In genomic region chr3:73007992-73008712, GRCh38 we compare ENCODE assay signal across 22 cellular contexts. TPM values are rescaled to one million over a fixed set of nuclear protein-coding genes. Genes with fewer than 3 reads are reported as not detected.
DNase-seq lines count a peak whose midpoint lies in the region; ATAC-seq and TF ChIP-seq lines count a peak whose summit lies in the region.
"Had no signal": no experiment of that assay in that cellular context is flagged by ENCODE, and none has a peak within 500 bp of the region (broad histone marks: within the 10 kb centered on the region; RNA-seq: fewer than 3 reads in every experiment).

No MANE protein-coding gene starts in this region.

- TF ChIP-seq CTCF in psoas muscle (IDR thresholded peaks at IDR 0.05) (no peak), lower leg skin (IDR thresholded peaks at IDR 0.05) (no peak)

- H3K27me3 ChIP-seq in HUES48 (ENCODE audit: control insufficient read depth, insufficient read depth, low read length): no peaks in the 10 kb centered on the region
- H3K27me3 ChIP-seq in psoas muscle (ENCODE audit: insufficient read depth in 3 of 3, low read length in 2 of 3): no peaks in the 10 kb centered on the region
- H3K27me3 ChIP-seq: BLaER1 treated with 17β-estradiol and CSF1 and Interleukin-3, amounts not matched to agents 10 nM and 100 nM; heart right ventricle; sigmoid colon had no signal

- ATAC-seq in activated T-cell treated with anti-CD3 and anti-CD28 coated beads, Interleukin-2, amount 50 U/mL, for 4 hours: peak; percentile 70 to 76
- no peak for ATAC-seq in central memory CD8-positive, alpha-beta T cell (replicated peaks; ENCODE audit: extremely low read depth, poor library complexity, severe bottlenecking)
- ATAC-seq in psoas muscle: peak in 3 of 4 donors; percentile 52 to 56 (median 55)
- ATAC-seq in GM18873 (IDR thresholded peaks at IDR 0.05; ENCODE audit: low FRiP score, unreplicated experiment): no peak
- ATAC-seq: heart right ventricle, Right ventricle myocardium inferior had no signal

- H3K36me3 ChIP-seq in HUES48 (ENCODE audit: control insufficient read depth, insufficient read depth, low read length): peaks cover 48% of the 10 kb centered on the region
- peaks cover 0 to 15% of the 10 kb centered on the region in 2 donors for H3K36me3 ChIP-seq in psoas muscle (ENCODE audit: insufficient read depth in 1 of 2, low read depth in 1 of 2)

- peaks cover 82% of the 10 kb centered on the region for H3K4me1 Mint-ChIP-seq in activated T-cell treated with anti-CD3 and anti-CD28 coated beads, Interleukin-2, amount 50 U/mL, for 4 hours (ENCODE audit: low read depth)
- peaks cover 90% of the 10 kb centered on the region for H3K4me1 Mint-ChIP-seq in central memory CD8-positive, alpha-beta T cell

- H3K27ac Mint-ChIP-seq in central memory CD8-positive, alpha-beta T cell (ENCODE audit: low read depth): peak overlapping the region; percentile 3
- H3K27ac Mint-ChIP-seq: dendritic cell treated with granulocyte-macrophage colony-stimulating factor and Interleukin-4, amounts not matched to agents 40 ng/mL and 50 ng/mL, for 4 days had no signal

- no peak overlapping the region for H3K9ac ChIP-seq in HUES48 (ENCODE audit: low read depth, low read length)
- H3K9ac ChIP-seq: BLaER1 treated with 17β-estradiol and CSF1 and Interleukin-3, amounts not matched to agents 10 nM and 100 nM; parathyroid adenoma had no signal

- intact Hi-C loops in psoas muscle (cut with DNase I): no loop called here
- intact Hi-C loops in lower leg skin (cut with DNase I; ENCODE audit: low total_unique reads): no loop called here

- TF ChIP-seq POLR2A in lower leg skin (IDR thresholded peaks at IDR 0.05): no peak

- H3K4me1 ChIP-seq in HUES48 (ENCODE audit: control insufficient read depth, insufficient read depth, low read length) (peaks cover 7% of the 10 kb centered on the region), psoas muscle (peaks cover 43% of the 10 kb centered on the region)

- peak overlapping the region; percentile 2 for H3K27ac ChIP-seq in HUES48 (ENCODE audit: low read depth, low read length)
- no peak overlapping the region for H3K27ac ChIP-seq in psoas muscle
- H3K27ac ChIP-seq: BLaER1 treated with 17β-estradiol and CSF1 and Interleukin-3, amounts not matched to agents 10 nM and 100 nM; parathyroid adenoma; sigmoid colon had no signal

- H3K36me3 Mint-ChIP-seq in activated T-cell treated with anti-CD3 and anti-CD28 coated beads, Interleukin-2, amount 50 U/mL, for 4 hours (ENCODE audit: insufficient read depth): peaks cover 54% of the 10 kb centered on the region
- H3K36me3 Mint-ChIP-seq in central memory CD8-positive, alpha-beta T cell (ENCODE audit: insufficient read depth): peaks cover 59% of the 10 kb centered on the region

- no peaks in the 10 kb centered on the region for H3K27me3 Mint-ChIP-seq in activated T-cell treated with anti-CD3 and anti-CD28 coated beads, Interleukin-2, amount 50 U/mL, for 4 hours (ENCODE audit: low read depth)
- no peaks in the 10 kb centered on the region for H3K27me3 Mint-ChIP-seq in central memory CD8-positive, alpha-beta T cell
- H3K27me3 Mint-ChIP-seq: dendritic cell treated with granulocyte-macrophage colony-stimulating factor and Interleukin-4, amounts not matched to agents 40 ng/mL and 50 ng/mL, for 4 days had no signal

- DNase-seq in activated T-cell treated with anti-CD3 and anti-CD28 coated beads, Interleukin-2, amount 50 U/mL, for 4 hours: no peak
- no peak for DNase-seq in activated T-cell treated with anti-CD3 and anti-CD28 coated beads, Interleukin-2, amount 50 U/mL, for 48 hours
- no peak for DNase-seq in central memory CD8-positive, alpha-beta T cell (ENCODE audit: low spot score in 2 of 2)
- DNase-seq in psoas muscle (no peak), lower leg skin (ENCODE audit: low spot score in 2 of 2) (no peak), COLO668 (lab: John Stamatoyannopoulos, UW; ENCODE audit: unreplicated experiment) (no peak)
- DNase-seq: ACHN; activated CD4-positive, alpha-beta T cell treated with anti-CD3 and anti-CD28 coated beads, Interleukin-2, amount 50 U/mL, for 48 hours; amniotic stem cell; GDM1; heart right ventricle; islet precursor cell; KBM-7; NCI-H1694; NCI-H526 treated with DMSO at 0.1 percent for 48 hours; sigmoid colon had no signal

- H3K9me3 ChIP-seq in HUES48 (ENCODE audit: control insufficient read depth, insufficient read depth, low read length) (no peaks in the 10 kb centered on the region), psoas muscle (no peaks in the 10 kb centered on the region)
- H3K9me3 ChIP-seq: heart right ventricle, sigmoid colon had no signal

- H3K4me3 ChIP-seq in HUES48 (ENCODE audit: low read depth, low read length) (no peak overlapping the region), psoas muscle (peak overlapping the region; percentile 10), lower leg skin (ENCODE audit: low read depth, poor library complexity, severe bottlenecking) (no peak overlapping the region)
- H3K4me3 ChIP-seq: BLaER1 treated with 17β-estradiol and CSF1 and Interleukin-3, amounts not matched to agents 10 nM and 100 nM; heart right ventricle; sigmoid colon had no signal

- WGBS in psoas muscle, 3 donors: 41 to 55% (median 54%) methylated on average over 6 of the region's 6 CpGs
- 42 to 62% methylated on average over 6 of the region's 6 CpGs for WGBS in lower leg skin, 2 donors

- H3K4me3 Mint-ChIP-seq in activated T-cell treated with anti-CD3 and anti-CD28 coated beads, Interleukin-2, amount 50 U/mL, for 4 hours: peak overlapping the region; percentile 34
- H3K4me3 Mint-ChIP-seq in central memory CD8-positive, alpha-beta T cell: peak overlapping the region; percentile 0
- H3K4me3 Mint-ChIP-seq: dendritic cell treated with granulocyte-macrophage colony-stimulating factor and Interleukin-4, amounts not matched to agents 40 ng/mL and 50 ng/mL, for 4 days had no signal

- no peaks in the 10 kb centered on the region for H3K9me3 Mint-ChIP-seq in activated T-cell treated with anti-CD3 and anti-CD28 coated beads, Interleukin-2, amount 50 U/mL, for 4 hours
- H3K9me3 Mint-ChIP-seq in central memory CD8-positive, alpha-beta T cell: no peaks in the 10 kb centered on the region
- H3K9me3 Mint-ChIP-seq: dendritic cell treated with granulocyte-macrophage colony-stimulating factor and Interleukin-4, amounts not matched to agents 40 ng/mL and 50 ng/mL, for 4 days had no signal

RNA-seq across cellular contexts. Expression of gene PPP4R2, which starts 11.5 kb away (rescaled TPM):
- total RNA-seq in activated T-cell treated with anti-CD3 and anti-CD28 coated beads, Interleukin-2, amount 50 U/mL, for 4 hours: 100 to 1,000 TPM; 108 to 119 (median 119) TPM
- total RNA-seq in psoas muscle: 10 to 100 TPM; 51.2 to 94.1 (median 62.1) TPM
- 10 to 100 TPM; 15.1 to 49.8 (median 20.5) TPM for polyA plus RNA-seq in psoas muscle
- 10 to 100 TPM; 29.3 to 34.9 (median 30.7) TPM for total RNA-seq in lower leg skin

RNA-seq across cellular contexts. Expression of gene EBLN2, which starts 53.3 kb away (rescaled TPM):
- total RNA-seq in activated T-cell treated with anti-CD3 and anti-CD28 coated beads, Interleukin-2, amount 50 U/mL, for 4 hours: 1 to 10 TPM; 3.2 to 4.7 (median 4.3) TPM
- total RNA-seq in psoas muscle (1 to 10 TPM in 2 of 4 donors, under 1 TPM in 2; 0.54 to 1.4 (median 0.89) TPM), lower leg skin (1 to 10 TPM in 3 of 4 donors, under 1 TPM in 1; 0.93 to 3.7 (median 1.5) TPM)
- polyA plus RNA-seq in psoas muscle: under 1 TPM; 0.08 to 0.38 (median 0.22) TPM

Comparison
In these comparisons a context has a peak if more than half of its experiments do, and no peak if none do; other contexts are left out.
1. ATAC-seq: peak in activated T-cell treated with anti-CD3 and anti-CD28 coated beads, Interleukin-2, amount 50 U/mL, for 4 hours (2 of 2) and psoas muscle (3 of 4); none in central memory CD8-positive, alpha-beta T cell (single experiment) and GM18873 (single experiment).